ENCODE assay signal across 8 cellular contexts in genomic region chr15:92095691-92096090, GRCh38.
DNase-seq lines count a peak whose midpoint lies in the region; ATAC-seq and TF ChIP-seq lines count a peak whose summit lies in the region.

No MANE protein-coding gene starts in this region.

- peak overlapping the region; percentile 74 to 99 (median 88) for H3K27ac Mint-ChIP-seq in CD8-positive, alpha-beta memory T cell
- H3K27ac Mint-ChIP-seq in activated CD4-positive, alpha-beta memory T cell treated with anti-CD3 and anti-CD28 coated beads for 36 hours, result peak overlapping the region; percentile 73
- no peak overlapping the region; a peak in 1 of 7 replicates for H3K27ac Mint-ChIP-seq in H9

- H4K20me1 ChIP-seq in H9 (ENCODE audit: control insufficient read depth, insufficient read depth, insufficient read length), result no peaks in the 10 kb centered on the region

- no peaks in the 10 kb centered on the region for H3K79me1 ChIP-seq in H9 (ENCODE audit: insufficient read depth, low read depth, low read length, poor library complexity, severe bottlenecking)

- H4K5ac ChIP-seq in H9 (ENCODE audit: insufficient read length, low read depth, low read length), result no peak overlapping the region

- no peak overlapping the region for H2AFZ ChIP-seq in H9 (ENCODE audit: low read length)

- peak overlapping the region in 6 of 7 donors; percentile 38 to 67 (median 56) for H3K4me3 Mint-ChIP-seq in CD8-positive, alpha-beta memory T cell
- no peak overlapping the region for H3K4me3 Mint-ChIP-seq in activated CD4-positive, alpha-beta memory T cell treated with anti-CD3 and anti-CD28 coated beads for 36 hours
- H3K4me3 Mint-ChIP-seq in H9, result no peak overlapping the region

- peak overlapping the region; percentile 16 for H3K27ac ChIP-seq in CD8-positive, alpha-beta memory T cell (ENCODE audit: low read depth, low read length)
- H3K27ac ChIP-seq in H9 (ENCODE audit: insufficient read length, low read depth, low read length), result no peak overlapping the region

- no peak overlapping the region for H2BK12ac ChIP-seq in H9 (ENCODE audit: insufficient read length, low read depth, low read length)

- no peak overlapping the region for H3K4ac ChIP-seq in H9 (ENCODE audit: low read depth, low read length)

- H3K56ac ChIP-seq in H9 (ENCODE audit: insufficient read length, low read depth, low read length), result no peak overlapping the region

- peaks cover 6 to 10% (median 8%) of the 10 kb centered on the region in 3 donors for H3K36me3 Mint-ChIP-seq in CD8-positive, alpha-beta memory T cell
- H3K36me3 Mint-ChIP-seq in activated CD4-positive, alpha-beta memory T cell treated with anti-CD3 and anti-CD28 coated beads for 36 hours, result peaks cover 3% of the 10 kb centered on the region
- peaks cover 0 to 1% (median 0%) of the 10 kb centered on the region in 3 experiments; a peak in 3 of 7 replicates for H3K36me3 Mint-ChIP-seq in H9 (ENCODE audit: insufficient read depth in 1 of 3, low read depth in 3 of 3)

- no peak overlapping the region for H3K4me2 ChIP-seq in H9 (ENCODE audit: insufficient read depth, insufficient read length, low read length)

- H3K79me2 ChIP-seq in H9 (ENCODE audit: insufficient read depth, low read length), result no peaks in the 10 kb centered on the region

- WGBS in H9 (ENCODE audit: extremely low coverage, insufficient read length, low lambda C conversion rate), result no CpG with 5 or more reads among the region's 4 CpGs

- H3K9me3 Mint-ChIP-seq in CD8-positive, alpha-beta memory T cell, result no peaks in the 10 kb centered on the region
- no peaks in the 10 kb centered on the region for H3K9me3 Mint-ChIP-seq in activated CD4-positive, alpha-beta memory T cell treated with anti-CD3 and anti-CD28 coated beads for 36 hours
- H3K9me3 Mint-ChIP-seq in H9, result no peaks in the 10 kb centered on the region; a peak in 1 of 5 replicates

- no peaks in the 10 kb centered on the region for H3K9me3 ChIP-seq in CD8-positive, alpha-beta memory T cell (ENCODE audit: low read length)
- H3K9me3 ChIP-seq in H9 (ENCODE audit: control insufficient read depth, low read depth, low read length), result no peaks in the 10 kb centered on the region

- no peaks in the 10 kb centered on the region for H3K27me3 Mint-ChIP-seq in CD8-positive, alpha-beta memory T cell
- no peaks in the 10 kb centered on the region for H3K27me3 Mint-ChIP-seq in activated CD4-positive, alpha-beta memory T cell treated with anti-CD3 and anti-CD28 coated beads for 36 hours
- H3K27me3 Mint-ChIP-seq in H9 (ENCODE audit: low read depth), result no peaks in the 10 kb centered on the region

- H3K9ac ChIP-seq in H9 (ENCODE audit: extremely low read depth, insufficient read length, low read length), result no peak overlapping the region

- no peak for TF ChIP-seq CTCF in H9 (conservative IDR thresholded peaks at IDR 0.05)

- no peak overlapping the region for H2BK20ac ChIP-seq in H9 (ENCODE audit: low read depth, low read length, poor library complexity, severe bottlenecking)

- no peak overlapping the region for H2BK15ac ChIP-seq in H9 (ENCODE audit: low read depth, low read length)

- no peak overlapping the region for H4K8ac ChIP-seq in H9 (replicated peaks; ENCODE audit: insufficient read length, low read depth, low read length)

- no peak overlapping the region for H3K4me3 ChIP-seq in CD8-positive, alpha-beta memory T cell (ENCODE audit: low read length)

- no peak overlapping the region for H3T11ph ChIP-seq in H9 (ENCODE audit: low read length)

- ATAC-seq in HG03103 (IDR thresholded peaks at IDR 0.05; ENCODE audit: low read depth, unreplicated experiment), result peak; percentile 59

- H4K91ac ChIP-seq in H9 (ENCODE audit: insufficient read length, low read depth, low read length), result no peak overlapping the region

- H3K4me1 Mint-ChIP-seq in CD8-positive, alpha-beta memory T cell, result peaks cover 49 to 77% (median 64%) of the 10 kb centered on the region in 3 donors
- H3K4me1 Mint-ChIP-seq in activated CD4-positive, alpha-beta memory T cell treated with anti-CD3 and anti-CD28 coated beads for 36 hours (ENCODE audit: low read depth), result peaks cover 44% of the 10 kb centered on the region
- peaks cover 24 to 37% of the 10 kb centered on the region in 2 experiments for H3K4me1 Mint-ChIP-seq in H9

- H3K36me3 ChIP-seq in CD8-positive, alpha-beta memory T cell (ENCODE audit: insufficient read depth, low read length), result no peaks in the 10 kb centered on the region

- intact Hi-C loops in activated CD4-positive, alpha-beta memory T cell treated with anti-CD3 and anti-CD28 coated beads for 36 hours (cut with micrococcal nuclease), result loop anchor here (2.0 to 10.0 kb wide), 2 partner anchors 63 to 529 kb away; no protein-coding TSS in a partner anchor

- no peak overlapping the region for H2AK5ac ChIP-seq in H9 (ENCODE audit: insufficient read length, low read length)

- H3K23ac ChIP-seq in H9 (ENCODE audit: insufficient read length, low read depth, low read length), result no peak overlapping the region

- no peak overlapping the region for H3K18ac ChIP-seq in H9 (ENCODE audit: insufficient read length, low read depth, low read length)

- H3K27me3 ChIP-seq in CD8-positive, alpha-beta memory T cell (ENCODE audit: insufficient read depth, low read length, poor library complexity, severe bottlenecking), result no peaks in the 10 kb centered on the region
- no peaks in the 10 kb centered on the region for H3K27me3 ChIP-seq in H9 (ENCODE audit: insufficient read depth, low read length)

- CTCF ChIA-PET in CD8-positive, alpha-beta memory T cell (lab: Charles Lee), result interaction anchor here (1.0 to 2.2 kb wide), 3 partner anchors 12 to 619 kb away, joined by 4 to 9 read pairs (median 4); no protein-coding TSS in a partner anchor
- CTCF ChIA-PET in activated CD4-positive, alpha-beta memory T cell treated with anti-CD3 and anti-CD28 coated beads for 36 hours (lab: Charles Lee), result interaction anchor here (1.1 to 1.2 kb wide), 3 partner anchors 309 to 389 kb away, joined by 3 to 4 read pairs (median 3); no protein-coding TSS in a partner anchor

- no peak overlapping the region for H3K14ac ChIP-seq in H9 (ENCODE audit: insufficient read depth, low read length)

- no peaks in the 10 kb centered on the region for H3K23me2 ChIP-seq in H9 (ENCODE audit: insufficient read length, low read depth, low read length, poor library complexity, severe bottlenecking)

- POLR2A ChIA-PET in CD8-positive, alpha-beta memory T cell (lab: Charles Lee), result no interaction called here
- POLR2A ChIA-PET in activated CD4-positive, alpha-beta memory T cell treated with anti-CD3 and anti-CD28 coated beads for 36 hours (lab: Charles Lee), result no interaction called here

- H2BK120ac ChIP-seq in H9 (ENCODE audit: low read depth, low read length, poor library complexity, severe bottlenecking), result no peak overlapping the region

- DNase-seq in CD8-positive, alpha-beta memory T cell, result peak in 3 of 5 donors; percentile 6 to 53 (median 53)
- DNase-seq in GM19240 (ENCODE audit: insufficient read length, low spot score) (peak; percentile 35), occipital lobe (lab: John Stamatoyannopoulos, UW) (no peak), H9 (no peak), NCI-H146 (lab: John Stamatoyannopoulos, UW) (no peak), T1000 (lab: John Stamatoyannopoulos, UW) (no peak)
- peak; percentile 43 for DNase-seq in activated CD4-positive, alpha-beta memory T cell treated with anti-CD3 and anti-CD28 coated beads for 36 hours

- H2BK5ac ChIP-seq in H9 (ENCODE audit: insufficient read length, low read length), result no peak overlapping the region

- H3K4me1 ChIP-seq in CD8-positive, alpha-beta memory T cell (ENCODE audit: insufficient read depth, low read length), result peaks cover 28% of the 10 kb centered on the region
- no peaks in the 10 kb centered on the region; the same call in 1 of the 2 replicates for H3K4me1 ChIP-seq in H9 (ENCODE audit: insufficient read depth, low read length)

Comparison
In these comparisons a context has a peak if more than half of its experiments do, and no peak if none do; other contexts are left out.
1. DNase-seq: peak in CD8-positive, alpha-beta memory T cell (3 of 5), GM19240 (single experiment) and activated CD4-positive, alpha-beta memory T cell treated with anti-CD3 and anti-CD28 coated beads for 36 hours (single experiment); none in occipital lobe (single experiment), H9 (single experiment), NCI-H146 (single experiment) and T1000 (single experiment).
2. H3K27ac Mint-ChIP-seq: peak in CD8-positive, alpha-beta memory T cell (8 of 8) and activated CD4-positive, alpha-beta memory T cell treated with anti-CD3 and anti-CD28 coated beads for 36 hours (single experiment); none in H9 (0 of 3).
3. H3K4me3 Mint-ChIP-seq: peak in CD8-positive, alpha-beta memory T cell (6 of 7); none in activated CD4-positive, alpha-beta memory T cell treated with anti-CD3 and anti-CD28 coated beads for 36 hours (single experiment) and H9 (0 of 2).